Comparison of ENCODE assay signal across 8 cellular contexts in the genomic region with DNA sequence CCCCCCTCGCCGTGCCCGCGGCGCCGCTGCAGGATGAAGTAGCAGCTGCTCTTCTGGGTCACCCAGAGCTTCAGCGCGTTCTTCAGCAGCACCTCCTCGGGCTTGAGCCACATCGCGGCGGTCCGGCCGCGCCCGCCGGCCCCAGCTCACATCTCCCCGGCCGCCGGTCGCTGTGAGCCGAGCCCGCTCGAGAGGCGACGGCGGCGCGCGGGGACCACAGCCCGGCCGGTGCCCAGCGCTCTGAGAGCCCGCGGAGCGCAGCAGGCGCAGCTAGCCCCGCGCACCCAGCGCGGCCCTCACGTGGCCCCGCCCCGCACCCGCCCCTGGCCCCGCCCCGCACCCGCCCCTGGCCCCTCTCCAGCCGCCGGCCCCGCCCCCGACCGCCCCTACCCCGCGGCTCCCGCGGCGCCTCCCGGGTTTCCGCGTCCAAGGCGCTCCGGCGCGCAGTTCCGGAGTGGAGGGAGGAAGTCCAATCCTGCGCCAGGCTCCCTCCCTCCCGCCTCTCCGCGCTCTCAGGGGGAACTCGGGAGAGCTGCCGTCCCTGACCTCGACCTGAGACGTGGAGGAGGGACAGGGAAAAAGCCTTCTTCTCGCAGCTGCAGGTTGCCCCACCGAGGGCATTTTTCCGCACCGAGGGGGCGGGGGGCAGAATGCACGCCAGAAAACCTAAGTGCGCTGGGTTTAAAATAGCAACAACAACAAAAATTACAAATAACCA. TPM values are rescaled to one million over a fixed set of nuclear protein-coding genes. Genes with fewer than 3 reads are reported as not detected.
DNase-seq lines count a peak whose midpoint lies in the region; ATAC-seq and FAIRE-seq lines count a peak whose summit lies in the region.

TBC1D8 (minus strand) TSS at position 242 of the 718 bp plus-strand sequence; CDS start at position 113, 129 bp downstream.

- peak within 1 kb of the TSS; percentile 81 for H3K27ac ChIP-seq in HUES48 (ENCODE audit: low read depth, low read length)

- no peaks in the 10 kb centered on the region for H3K9me3 Mint-ChIP-seq in naive thymus-derived CD8-positive, alpha-beta T cell
- H3K9me3 Mint-ChIP-seq in stimulated activated memory B cell treated with anti-CD40 and anti-IgM and Interleukin-4, amounts not matched to agents 10 μg/mL and 1 μg/mL and 100 μg/mL, for 72 hours = no peaks in the 10 kb centered on the region

- H3K36me3 Mint-ChIP-seq in naive thymus-derived CD8-positive, alpha-beta T cell = no peaks in the 10 kb centered on the region
- no peaks in the 10 kb centered on the region for H3K36me3 Mint-ChIP-seq in stimulated activated memory B cell treated with anti-CD40 and anti-IgM and Interleukin-4, amounts not matched to agents 10 μg/mL and 1 μg/mL and 100 μg/mL, for 72 hours

- peaks cover 49% of the 10 kb centered on the region for H3K4me1 ChIP-seq in HUES48 (ENCODE audit: control insufficient read depth, insufficient read depth, low read length)

- POLR2A ChIA-PET in naive thymus-derived CD8-positive, alpha-beta T cell (lab: Charles Lee) = no interaction called here

- peak; percentile 88 for DNase-seq in COLO829 (ENCODE audit: low spot score)
- DNase-seq in RCC 7860 (ENCODE audit: low spot score) = peak; percentile 64
- DNase-seq in activated effector memory CD4-positive, alpha-beta T cell treated with Interleukin-2 at 50 U/mL for 16 hours = peak; percentile 49
- peak; percentile 71 for DNase-seq in fibroblast of peridontal ligament (ENCODE audit: extremely low read depth)
- peak; percentile 10 to 70 (median 52) for DNase-seq in naive thymus-derived CD8-positive, alpha-beta T cell

- H3K27ac Mint-ChIP-seq in naive thymus-derived CD8-positive, alpha-beta T cell = peak within 1 kb of the TSS in 9 of 10 donors; percentile 11 to 81 (median 57)
- H3K27ac Mint-ChIP-seq in stimulated activated memory B cell treated with anti-CD40 and anti-IgM and Interleukin-4, amounts not matched to agents 10 μg/mL and 1 μg/mL and 100 μg/mL, for 72 hours = peak within 1 kb of the TSS; percentile 56

- ATAC-seq in GM21360 (IDR thresholded peaks at IDR 0.05; ENCODE audit: unreplicated experiment) = peak; percentile 61
- peak; percentile 75 to 85 for ATAC-seq in naive thymus-derived CD8-positive, alpha-beta T cell
- peak; percentile 88 for ATAC-seq in stimulated activated memory B cell treated with anti-CD40 and anti-IgM and Interleukin-4, amounts not matched to agents 10 μg/mL and 1 μg/mL and 100 μg/mL, for 72 hours

- peaks cover 14 to 32% (median 28%) of the 10 kb centered on the region in 4 donors for H3K4me1 Mint-ChIP-seq in naive thymus-derived CD8-positive, alpha-beta T cell
- peaks cover 28% of the 10 kb centered on the region for H3K4me1 Mint-ChIP-seq in stimulated activated memory B cell treated with anti-CD40 and anti-IgM and Interleukin-4, amounts not matched to agents 10 μg/mL and 1 μg/mL and 100 μg/mL, for 72 hours

- peaks cover 13% of the 10 kb centered on the region for H3K27me3 ChIP-seq in HUES48 (ENCODE audit: control insufficient read depth, insufficient read depth, low read length)

- H3K27me3 Mint-ChIP-seq in naive thymus-derived CD8-positive, alpha-beta T cell = peaks cover 4 to 23% (median 9%) of the 10 kb centered on the region in 5 donors
- H3K27me3 Mint-ChIP-seq in stimulated activated memory B cell treated with anti-CD40 and anti-IgM and Interleukin-4, amounts not matched to agents 10 μg/mL and 1 μg/mL and 100 μg/mL, for 72 hours = peaks cover 10% of the 10 kb centered on the region

- peak within 1 kb of the TSS; percentile 12; the same call in 1 of the 2 replicates for H3K9ac ChIP-seq in HUES48 (ENCODE audit: low read depth, low read length)

- no peaks in the 10 kb centered on the region for H3K9me3 ChIP-seq in HUES48 (ENCODE audit: control insufficient read depth, insufficient read depth, low read length)

- no peaks in the 10 kb centered on the region for H3K36me3 ChIP-seq in HUES48 (ENCODE audit: control insufficient read depth, insufficient read depth, low read length)

- H3K4me3 ChIP-seq in HUES48 (ENCODE audit: low read depth, low read length) = peak within 1 kb of the TSS; percentile 82

- no peak for FAIRE-seq in RCC 7860 (lab: Jason Lieb, UNC)

- peak within 1 kb of the TSS; percentile 74 to 92 (median 87) for H3K4me3 Mint-ChIP-seq in naive thymus-derived CD8-positive, alpha-beta T cell
- peak within 1 kb of the TSS; percentile 89 for H3K4me3 Mint-ChIP-seq in stimulated activated memory B cell treated with anti-CD40 and anti-IgM and Interleukin-4, amounts not matched to agents 10 μg/mL and 1 μg/mL and 100 μg/mL, for 72 hours

RNA-seq across cellular contexts. Expression of gene TBC1D8, which starts in this region (rescaled TPM):
- 1 to 10 TPM; 2.5 to 2.6 TPM for total RNA-seq in naive thymus-derived CD8-positive, alpha-beta T cell
- under 1 TPM; 0.20 to 0.66 (median 0.59) TPM for polyA plus RNA-seq in naive thymus-derived CD8-positive, alpha-beta T cell

Comparison
In these comparisons a context has a peak if more than half of its experiments do, and no peak if none do; other contexts are left out.
1. Peak in every context shown above with its lines: DNase-seq, ATAC-seq, H3K4me3 ChIP-seq and H3K27ac ChIP-seq.